Comparison of ENCODE assay signal across 26 cellular contexts in the genomic region with DNA sequence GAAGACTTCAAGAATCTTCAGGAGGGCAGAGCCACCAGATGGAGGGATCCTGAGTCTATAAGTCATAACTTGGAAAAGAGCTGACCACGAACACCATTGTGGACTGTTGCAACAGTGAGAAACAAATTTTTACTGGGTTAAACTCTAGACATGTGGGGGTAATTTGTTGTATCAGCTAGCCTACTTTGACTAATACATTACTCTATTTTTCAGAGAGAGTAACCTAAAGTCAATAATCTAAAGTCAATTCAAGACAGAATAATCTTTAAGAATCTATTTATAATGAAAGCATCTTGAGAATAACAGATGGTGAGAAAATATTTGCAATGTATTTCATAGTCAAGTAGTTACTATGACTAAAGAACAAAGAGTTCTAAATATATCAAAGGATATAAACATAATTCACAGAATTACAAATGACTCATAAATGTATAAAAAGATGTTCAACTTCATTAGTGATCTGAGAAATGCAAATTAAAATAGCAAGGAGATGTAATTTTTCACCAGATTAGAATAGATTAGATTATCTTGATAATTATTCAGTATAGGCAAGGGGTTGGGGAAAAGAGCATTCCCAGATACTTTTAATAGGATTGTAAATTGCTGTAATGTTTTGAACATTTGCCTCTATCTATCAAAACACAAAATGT. TPM values are rescaled to one million over a fixed set of nuclear protein-coding genes. Genes with fewer than 3 reads are reported as not detected.
DNase-seq lines count a peak whose midpoint lies in the region; ATAC-seq and TF ChIP-seq lines count a peak whose summit lies in the region.
"Had no signal": no experiment of that assay in that cellular context is flagged by ENCODE, and none has a peak within 500 bp of the region (broad histone marks: within the 10 kb centered on the region; RNA-seq: fewer than 3 reads in every experiment).

No MANE protein-coding gene starts in this region.

- DNase-seq in IMR-90 (peak; percentile 66), choroid plexus epithelial cell (ENCODE audit: low read depth) (peak; percentile 44), iris pigment epithelial cell (ENCODE audit: low read depth) (peak; percentile 65), activated gamma-delta T cell (lab: John Stamatoyannopoulos, UW) (no peak), DMS79 treated with DMSO at 0.1 percent for 48 hours (lab: John Stamatoyannopoulos, UW) (no peak)
- DNase-seq in activated naive CD4-positive, alpha-beta T cell treated with Interleukin-2 at 50 U/mL for 16 hours: no peak
- DNase-seq: activated CD4-positive, alpha-beta T cell treated with anti-CD3 and anti-CD28 coated beads, Interleukin-2, amount 50 U/mL, for 1 hour; activated CD8-positive, alpha-beta memory T cell treated with anti-CD3 and anti-CD28 coated beads, Interleukin-2, amount 50 U/mL, for 4 hours; amniotic stem cell; cerebellar nuclear complex; COR-L47; effector CD8-positive, alpha-beta T cell; esophagus squamous epithelium; NCI-H187; NCI-H446; occipital lobe; retina; stimulated activated CD8-positive, alpha-beta memory T cell treated with anti-CD3 and anti-CD28 coated beads, Interleukin-4, amount 100 ng/mL, for 48 hours; T-helper 2 cell had no signal

- no peaks in the 10 kb centered on the region for H4K20me1 ChIP-seq in IMR-90 (ENCODE audit: insufficient read depth, low read length)

- H2BK5ac ChIP-seq in IMR-90 (ENCODE audit: low read depth, low read length, poor library complexity, severe bottlenecking): peak overlapping the region; percentile 91

- peak overlapping the region; percentile 90 for H4K5ac ChIP-seq in IMR-90 (ENCODE audit: low read depth, low read length)

- H3K4me1 ChIP-seq in ACC112 (ENCODE audit: control insufficient read depth, insufficient read depth, low read length, unreplicated experiment) (peaks cover 30% of the 10 kb centered on the region), IMR-90 (ENCODE audit: control insufficient read depth, insufficient read depth, low read length) (peaks cover 21% of the 10 kb centered on the region)

- peaks cover 14% of the 10 kb centered on the region for H3K9me1 ChIP-seq in IMR-90 (ENCODE audit: insufficient read depth, low read length)

- no peak for TF ChIP-seq RAD21 in IMR-90 (IDR thresholded peaks at IDR 0.05; ENCODE audit: low read length)

- peak overlapping the region; percentile 96 for H3K4ac ChIP-seq in IMR-90 (ENCODE audit: low read depth, low read length)

- CTCF ChIA-PET in IMR-90 (lab: Yijun Ruan, JAX): interaction anchor here (0.6 kb wide), 1 partner anchor 36 kb away, joined by 3 read pairs; no protein-coding TSS in a partner anchor

- TF ChIP-seq CTCF in IMR-90 (conservative IDR thresholded peaks at IDR 0.05; ENCODE audit: low read depth, low read length): no peak
- no peak for TF ChIP-seq CTCF in choroid plexus epithelial cell (conservative IDR thresholded peaks at IDR 0.05; ENCODE audit: low read depth, low read length)

- TF ChIP-seq POLR2A in IMR-90 (IDR thresholded peaks at IDR 0.05; ENCODE audit: low read depth, low read length): no peak

- H2AFZ ChIP-seq in ACC112 (ENCODE audit: low read length, unreplicated experiment): peak overlapping the region; percentile 48
- peak overlapping the region; percentile 78 for H2AFZ ChIP-seq in IMR-90 (replicated peaks; ENCODE audit: low read length, poor library complexity)

- peak overlapping the region; percentile 96 for H2AK5ac ChIP-seq in IMR-90 (ENCODE audit: low read depth, low read length)

- dilution Hi-C loops in IMR-90 (cut with HindIII; ENCODE audit: low sequenced_read_pairs, unreplicated experiment): no loop called here

- H3K56ac ChIP-seq in IMR-90 (ENCODE audit: extremely low read depth, insufficient read depth, low read length): peak overlapping the region; percentile 8; the same call in 1 of the 2 replicates

- peak overlapping the region; percentile 23; the same call in 1 of the 2 replicates for H3K4me2 ChIP-seq in IMR-90 (ENCODE audit: low read depth, low read length)

- H3K79me1 ChIP-seq in IMR-90 (ENCODE audit: low read depth in 1 of 2, low read length in 2 of 2): peaks cover 4 to 14% of the 10 kb centered on the region in 2 experiments; a peak in 2 of 4 replicates

- peak overlapping the region; percentile 35 for H2AK9ac ChIP-seq in IMR-90 (replicated peaks; ENCODE audit: low read depth, low read length, poor library complexity)

- H3K4me3 ChIP-seq in ACC112 (ENCODE audit: low read depth, low read length) (peak overlapping the region; percentile 19; the same call in 1 of the 2 replicates), IMR-90 (ENCODE audit: insufficient read depth, low read depth, low read length) (no peak overlapping the region), choroid plexus epithelial cell (ENCODE audit: low read depth, low read length) (no peak overlapping the region)
- H3K4me3 ChIP-seq: esophagus squamous epithelium, K562 had no signal

- H3K23ac ChIP-seq in IMR-90 (ENCODE audit: low read depth, low read length): peak overlapping the region; percentile 48; the same call in 1 of the 2 replicates

- H3K36me3 ChIP-seq in ACC112 (ENCODE audit: insufficient read depth, low read length): no peaks in the 10 kb centered on the region
- no peaks in the 10 kb centered on the region for H3K36me3 ChIP-seq in IMR-90 (ENCODE audit: control insufficient read depth, insufficient read depth, low read length)
- H3K36me3 ChIP-seq: esophagus squamous epithelium had no signal

- no peaks in the 10 kb centered on the region for H3K27me3 ChIP-seq in ACC112 (ENCODE audit: insufficient read depth, low read length)
- no peaks in the 10 kb centered on the region for H3K27me3 ChIP-seq in IMR-90 (ENCODE audit: control insufficient read depth, insufficient read depth, low read length)
- H3K27me3 ChIP-seq: esophagus squamous epithelium had no signal

- BruUV-seq in IMR-90 (replicated peaks; lab: Mats Ljungman, UMichigan): no TSS peak

- peak overlapping the region; percentile 79 for H4K91ac ChIP-seq in IMR-90 (ENCODE audit: insufficient read depth, low read depth, low read length)

- peak overlapping the region; percentile 91 for H2BK120ac ChIP-seq in IMR-90 (ENCODE audit: low read depth, low read length)

- ATAC-seq in IMR-90 (ENCODE audit: low read depth) (no peak), GM18519 (IDR thresholded peaks at IDR 0.05; ENCODE audit: low FRiP score, unreplicated experiment) (no peak)
- ATAC-seq: K562, Panc1 had no signal

- in situ Hi-C loops in IMR-90 (cut with MboI; ENCODE audit: low sequenced_read_pairs): no loop called here

- H3K27ac ChIP-seq in ACC112 (ENCODE audit: low read depth, low read length) (peak overlapping the region; percentile 75), IMR-90 (ENCODE audit: insufficient read depth, low read length) (peak overlapping the region; percentile 76; the same call in 1 of the 2 replicates)
- H3K27ac ChIP-seq: 22Rv1, esophagus squamous epithelium, VCaP had no signal

- peak overlapping the region; percentile 91 for H3K18ac ChIP-seq in IMR-90 (ENCODE audit: low read depth, low read length)

- no peaks in the 10 kb centered on the region for H3K79me2 ChIP-seq in ACC112 (ENCODE audit: control insufficient read depth, insufficient read depth, low read length, unreplicated experiment)

- intact Hi-C loops in IMR-90 (cut with micrococcal nuclease): no loop called here

- no CpG with 5 or more reads among the region's 1 CpG for WGBS in IMR-90 (ENCODE audit: extremely low coverage in 2 of 2, insufficient read length in 1 of 2), 2 experiments

- H3K9ac ChIP-seq in IMR-90 (ENCODE audit: low read depth, low read length): 0 out of 2 replicates have a peak overlapping the region, but pooled peaks have one; percentile 7

- POLR2A ChIA-PET in IMR-90 (lab: Charles Lee; ENCODE audit: unreplicated experiment): no interaction called here

- peak overlapping the region; percentile 93 for H3K14ac ChIP-seq in IMR-90 (replicated peaks; ENCODE audit: low read depth, low read length)

- H2BK20ac ChIP-seq in IMR-90 (ENCODE audit: low read depth, low read length): peak overlapping the region; percentile 95

- peak overlapping the region; percentile 89; the same call in 2 of the 3 replicates for H2BK15ac ChIP-seq in IMR-90 (ENCODE audit: low read depth, low read length)

- H3K9me3 ChIP-seq in IMR-90 (ENCODE audit: control insufficient read depth, insufficient read depth, low read length): no peaks in the 10 kb centered on the region
- H3K9me3 ChIP-seq: esophagus squamous epithelium had no signal

- peak overlapping the region; percentile 59 to 96 for H4K8ac ChIP-seq in IMR-90 (ENCODE audit: low read depth in 2 of 2, low read length in 2 of 2)

TF ChIP-seq in IMR-90, 13 proteins besides CTCF, POLR2A, EP300 and RAD21:
- TF ChIP-seq MXI1 (IDR thresholded peaks at IDR 0.05; ENCODE audit: borderline replicate concordance, low read depth, low read length) (no peak), MAFK (IDR thresholded peaks at IDR 0.05; ENCODE audit: low read depth, low read length) (no peak), CEBPB (IDR thresholded peaks at IDR 0.05; ENCODE audit: low read depth, low read length) (peak; percentile 55)

RNA-seq across cellular contexts. Expression of a gene that starts 29.9 kb away (rescaled TPM):
- 65.5 and 80.7 TPM in 2 replicates for total RNA-seq in IMR-90 (2012; rRNA removed)
- polyA plus RNA-seq in IMR-90 (2012; rRNA removed): 67.5 and 70.7 TPM in 2 replicates
- 61.3 and 83.4 TPM in 2 replicates for polyA plus RNA-seq in IMR-90 (2012; cell fraction: cytosol; rRNA removed)
- 102 and 106 TPM in 2 replicates for polyA plus RNA-seq in IMR-90 (2012; cell fraction: nucleus; rRNA removed; ENCODE audit: low replicate concordance)
- total RNA-seq: K562, SK-MEL-5 had no signal
- polyA plus RNA-seq: K562 had no signal

Comparison
In these comparisons a context has a peak if more than half of its experiments do, and no peak if none do; other contexts are left out.
1. DNase-seq: peak in IMR-90 (single experiment), choroid plexus epithelial cell (single experiment) and iris pigment epithelial cell (single experiment); none in activated gamma-delta T cell (single experiment), DMS79 treated with DMSO at 0.1 percent for 48 hours (single experiment) and activated naive CD4-positive, alpha-beta T cell treated with Interleukin-2 at 50 U/mL for 16 hours (single experiment).